18 cellular contexts compared by ENCODE assay signal in the genomic region with DNA sequence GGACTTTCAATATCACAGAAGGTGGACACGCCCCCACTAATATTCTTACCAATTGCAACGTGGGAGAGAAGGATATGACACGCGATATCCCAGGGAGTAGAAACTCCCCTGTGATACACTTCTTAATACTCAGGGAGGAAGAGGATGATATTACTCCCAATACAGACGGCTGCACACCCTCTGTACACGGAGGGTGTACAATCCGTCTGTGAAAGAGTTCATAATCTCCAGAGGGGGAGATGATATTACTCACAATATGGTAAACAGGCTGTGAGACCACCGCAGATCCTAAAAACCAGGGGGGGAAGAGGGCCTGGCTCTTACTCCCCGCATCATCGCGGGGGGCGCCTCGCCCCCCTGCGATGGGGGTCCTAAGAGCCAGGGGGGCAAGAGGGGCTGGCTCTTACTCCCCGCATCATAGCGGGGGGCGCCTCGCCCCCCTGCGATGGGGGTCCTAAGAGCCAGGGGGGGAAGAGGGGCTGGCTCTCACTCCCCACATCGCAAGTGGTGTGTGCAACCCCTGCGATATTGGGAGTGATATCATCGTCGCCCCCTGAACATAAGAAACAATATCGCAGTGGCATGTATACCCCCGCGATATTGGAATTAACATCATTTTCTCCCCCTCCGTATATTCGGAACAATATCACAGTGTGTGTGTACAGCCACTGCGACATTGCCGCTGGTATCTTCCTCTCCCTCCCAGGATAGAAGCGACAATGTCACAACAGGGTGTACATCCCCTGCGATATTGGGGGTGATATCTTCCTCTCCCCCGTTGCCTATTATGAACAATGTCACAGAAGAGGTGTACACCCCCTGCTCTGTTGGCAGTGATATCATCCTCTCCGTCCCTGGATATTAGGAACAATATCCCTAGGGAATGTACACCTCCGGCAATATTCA. TPM values are rescaled to one million over a fixed set of nuclear protein-coding genes. Genes with fewer than 3 reads are reported as not detected.
DNase-seq lines count a peak whose midpoint lies in the region; ATAC-seq and TF ChIP-seq lines count a peak whose summit lies in the region.
"Had no signal": no experiment of that assay in that cellular context is flagged by ENCODE, and none has a peak within 500 bp of the region (broad histone marks: within the 10 kb centered on the region; RNA-seq: fewer than 3 reads in every experiment).

No MANE protein-coding gene starts in this region.

- no peaks in the 10 kb centered on the region for H3K79me2 ChIP-seq in neural progenitor cell (ENCODE audit: low read depth)

- CTCF ChIA-PET in activated naive CD4-positive, alpha-beta T cell treated with anti-CD3 and anti-CD28 coated beads, Interleukin-2, amount 10 ng/mL, durations not matched to agents 7 days and 5 days (lab: Charles Lee), result no interaction called here
- CTCF ChIA-PET in activated CD8-positive, alpha-beta T cell treated with anti-CD3 and anti-CD28 coated beads for 36 hours (lab: Charles Lee), result no interaction called here

- H3K9me3 ChIP-seq in neural progenitor cell (ENCODE audit: low read depth), result no peaks in the 10 kb centered on the region
- H3K9me3 ChIP-seq: Caco-2 had no signal

- POLR2A ChIA-PET in activated CD8-positive, alpha-beta T cell treated with anti-CD3 and anti-CD28 coated beads for 36 hours (lab: Charles Lee), result no interaction called here

- peaks cover 3% of the 10 kb centered on the region for H3F3A ChIP-seq in neural progenitor cell (ENCODE audit: low read depth)

- DNase-seq in activated naive CD4-positive, alpha-beta T cell treated with anti-CD3 and anti-CD28 coated beads, Interleukin-2, amount 10 ng/mL, durations not matched to agents 7 days and 5 days, result peak; percentile 30
- no peak for DNase-seq in activated naive CD4-positive, alpha-beta T cell treated with anti-CD3 and anti-CD28 coated beads, Interleukin-2, amount 50 U/mL, for 16 hours
- DNase-seq in KBM-7 (peak; percentile 30), neural progenitor cell (ENCODE audit: low spot score) (no peak), AG08395 (ENCODE audit: low spot score) (no peak)
- peak; percentile 25 for DNase-seq in activated CD8-positive, alpha-beta T cell treated with anti-CD3 and anti-CD28 coated beads for 36 hours
- DNase-seq: Caco-2, DMS153, H9, NCI-H1048, NCI-H1436 treated with DMSO at 0.1 percent for 48 hours, NCI-H2029 treated with DMSO at 0.1 percent for 48 hours, NCI-H2171 treated with DMSO at 0.1 percent for 48 hours, NCI-H748 treated with DMSO at 0.1 percent for 48 hours, RPMI8226, SIG-M5 had no signal

- ATAC-seq in activated CD8-positive, alpha-beta T cell treated with anti-CD3 and anti-CD28 coated beads for 36 hours, result peak; percentile 55
- ATAC-seq in HG02884 (IDR thresholded peaks at IDR 0.05; ENCODE audit: unreplicated experiment), result no peak

- no peak overlapping the region for H3K9ac ChIP-seq in neural progenitor cell

- in situ Hi-C loops in KBM-7 (cut with MboI; ENCODE audit: low pct_unique_long_range_greater_than_20kb, low sequenced_read_pairs), result no loop called here

- no peak overlapping the region for H3K4me3 Mint-ChIP-seq in activated naive CD4-positive, alpha-beta T cell treated with anti-CD3 and anti-CD28 coated beads, Interleukin-2, amount 10 ng/mL, durations not matched to agents 7 days and 5 days
- no peak overlapping the region for H3K4me3 Mint-ChIP-seq in activated CD8-positive, alpha-beta T cell treated with anti-CD3 and anti-CD28 coated beads for 36 hours
- no peak overlapping the region for H3K4me3 Mint-ChIP-seq in neural progenitor cell

- H3K4me2 ChIP-seq in neural progenitor cell, result no peak overlapping the region

- no peaks in the 10 kb centered on the region for H3K36me3 Mint-ChIP-seq in activated naive CD4-positive, alpha-beta T cell treated with anti-CD3 and anti-CD28 coated beads, Interleukin-2, amount 10 ng/mL, durations not matched to agents 7 days and 5 days
- no peaks in the 10 kb centered on the region for H3K36me3 Mint-ChIP-seq in activated CD8-positive, alpha-beta T cell treated with anti-CD3 and anti-CD28 coated beads for 36 hours (ENCODE audit: low read depth)
- no peaks in the 10 kb centered on the region for H3K36me3 Mint-ChIP-seq in neural progenitor cell

- H3K4me1 ChIP-seq in neural progenitor cell, result no peaks in the 10 kb centered on the region
- H3K4me1 ChIP-seq: Caco-2 had no signal

- H3K36me3 ChIP-seq in neural progenitor cell, result no peaks in the 10 kb centered on the region

- H3K27me3 Mint-ChIP-seq in activated naive CD4-positive, alpha-beta T cell treated with anti-CD3 and anti-CD28 coated beads, Interleukin-2, amount 10 ng/mL, durations not matched to agents 7 days and 5 days, result no peaks in the 10 kb centered on the region
- H3K27me3 Mint-ChIP-seq in activated CD8-positive, alpha-beta T cell treated with anti-CD3 and anti-CD28 coated beads for 36 hours, result no peaks in the 10 kb centered on the region
- H3K27me3 Mint-ChIP-seq in neural progenitor cell (ENCODE audit: insufficient read depth, low read depth), result peaks cover 4% of the 10 kb centered on the region

- no peak overlapping the region for H3K27ac Mint-ChIP-seq in activated naive CD4-positive, alpha-beta T cell treated with anti-CD3 and anti-CD28 coated beads, Interleukin-2, amount 10 ng/mL, durations not matched to agents 7 days and 5 days
- no peak overlapping the region for H3K27ac Mint-ChIP-seq in activated CD8-positive, alpha-beta T cell treated with anti-CD3 and anti-CD28 coated beads for 36 hours
- peak overlapping the region; percentile 65 for H3K27ac Mint-ChIP-seq in neural progenitor cell
- H3K27ac Mint-ChIP-seq: H9 had no signal

- H3K9me3 Mint-ChIP-seq in activated naive CD4-positive, alpha-beta T cell treated with anti-CD3 and anti-CD28 coated beads, Interleukin-2, amount 10 ng/mL, durations not matched to agents 7 days and 5 days, result no peaks in the 10 kb centered on the region
- no peaks in the 10 kb centered on the region for H3K9me3 Mint-ChIP-seq in activated CD8-positive, alpha-beta T cell treated with anti-CD3 and anti-CD28 coated beads for 36 hours
- H3K9me3 Mint-ChIP-seq in neural progenitor cell, result no peaks in the 10 kb centered on the region
- H3K9me3 Mint-ChIP-seq: H9 had no signal

- no peaks in the 10 kb centered on the region for H3K4me1 Mint-ChIP-seq in activated naive CD4-positive, alpha-beta T cell treated with anti-CD3 and anti-CD28 coated beads, Interleukin-2, amount 10 ng/mL, durations not matched to agents 7 days and 5 days
- H3K4me1 Mint-ChIP-seq in activated CD8-positive, alpha-beta T cell treated with anti-CD3 and anti-CD28 coated beads for 36 hours (ENCODE audit: low read depth), result no peaks in the 10 kb centered on the region
- peaks cover 7% of the 10 kb centered on the region for H3K4me1 Mint-ChIP-seq in neural progenitor cell

- no peak overlapping the region for H3K27ac ChIP-seq in neural progenitor cell

- intact Hi-C loops in activated CD8-positive, alpha-beta T cell treated with anti-CD3 and anti-CD28 coated beads for 36 hours (cut with micrococcal nuclease), result no loop called here

- no peak overlapping the region for H2AFZ ChIP-seq in neural progenitor cell (replicated peaks)

- no peak for TF ChIP-seq CTCF in activated CD8-positive, alpha-beta T cell treated with anti-CD3 and anti-CD28 coated beads for 36 hours (IDR thresholded peaks at IDR 0.05)
- no peak for TF ChIP-seq CTCF in neural progenitor cell (IDR thresholded peaks at IDR 0.05)

- no peak overlapping the region for H3K4me3 ChIP-seq in neural progenitor cell

- no peaks in the 10 kb centered on the region for H3K27me3 ChIP-seq in neural progenitor cell

- no peaks in the 10 kb centered on the region for H4K20me1 ChIP-seq in neural progenitor cell (ENCODE audit: low read depth)

RNA-seq across cellular contexts. Expression of a gene that starts 8.9 kb away (rescaled TPM):
- not detected for total RNA-seq in activated CD8-positive, alpha-beta T cell treated with anti-CD3 and anti-CD28 coated beads for 36 hours
- not detected in 2 replicates for total RNA-seq in neural progenitor cell (ENCODE audit: low replicate concordance)
- total RNA-seq: Caco-2, NCI-H460 had no signal

Comparison
In these comparisons a context has a peak if more than half of its experiments do, and no peak if none do; other contexts are left out.
1. DNase-seq: peak in activated naive CD4-positive, alpha-beta T cell treated with anti-CD3 and anti-CD28 coated beads, Interleukin-2, amount 10 ng/mL, durations not matched to agents 7 days and 5 days (single experiment), KBM-7 (single experiment) and activated CD8-positive, alpha-beta T cell treated with anti-CD3 and anti-CD28 coated beads for 36 hours (single experiment); none in activated naive CD4-positive, alpha-beta T cell treated with anti-CD3 and anti-CD28 coated beads, Interleukin-2, amount 50 U/mL, for 16 hours (single experiment), neural progenitor cell (single experiment) and AG08395 (single experiment).